ENCODE assay signal across 18 cellular contexts in the genomic region with DNA sequence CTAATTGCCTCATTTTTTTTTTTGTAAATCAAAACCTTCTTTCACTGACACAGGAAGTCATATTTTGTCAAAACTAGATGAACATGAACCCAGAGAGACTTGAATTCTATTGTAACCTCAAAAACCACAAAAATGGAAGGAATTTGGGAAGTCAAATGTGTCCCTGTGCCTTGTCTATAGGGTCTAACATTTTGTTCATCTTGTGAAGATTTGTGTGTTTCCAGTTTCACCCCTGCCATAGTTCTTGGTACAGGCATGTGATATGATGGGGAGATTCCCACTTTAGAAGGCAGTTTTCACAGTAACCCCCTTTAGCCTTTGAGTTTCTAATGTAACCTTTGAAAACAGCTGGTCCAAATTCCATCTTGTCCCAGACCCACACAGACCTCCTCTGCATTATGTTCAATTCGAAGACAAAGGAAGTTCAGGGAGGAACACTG.
DNase-seq lines count a peak whose midpoint lies in the region; ATAC-seq, FAIRE-seq and TF ChIP-seq lines count a peak whose summit lies in the region.
"Had no signal": no experiment of that assay in that cellular context is flagged by ENCODE, and none has a peak within 500 bp of the region (broad histone marks: within the 10 kb centered on the region; RNA-seq: fewer than 3 reads in every experiment).

No MANE protein-coding gene starts in this region.

- H2AFZ ChIP-seq in astrocyte (ENCODE audit: low read depth, low read length) = peak overlapping the region; percentile 36

- H3K79me2 ChIP-seq in astrocyte (ENCODE audit: insufficient read depth, low read length) = no peaks in the 10 kb centered on the region

- no peak overlapping the region for H3K9ac ChIP-seq in astrocyte (ENCODE audit: low read length)

- peak; percentile 71 for FAIRE-seq in astrocyte (lab: Jason Lieb, UNC)

- H3K9me3 ChIP-seq in breast epithelium (no peaks in the 10 kb centered on the region), astrocyte (ENCODE audit: insufficient read depth, low read depth, low read length) (no peaks in the 10 kb centered on the region)
- H3K9me3 ChIP-seq: tibial nerve had no signal

- peaks cover 23% of the 10 kb centered on the region for H3K4me1 Mint-ChIP-seq in MCF 10A (ENCODE audit: insufficient read depth, unreplicated experiment)
- H3K4me1 Mint-ChIP-seq in astrocyte (ENCODE audit: low read depth, unreplicated experiment) = peaks cover 46% of the 10 kb centered on the region
- H3K4me1 Mint-ChIP-seq: activated CD8-positive, alpha-beta memory T cell treated with anti-CD3 and anti-CD28 coated beads, Interleukin-2, amount 10 ng/mL, durations not matched to agents 7 days and 5 days; IgD-negative memory B cell had no signal

- H3K27ac Mint-ChIP-seq in MCF 10A (ENCODE audit: low read depth, unreplicated experiment) (peak overlapping the region; percentile 72), astrocyte (ENCODE audit: unreplicated experiment) (peak overlapping the region; percentile 82)
- H3K27ac Mint-ChIP-seq: activated CD8-positive, alpha-beta memory T cell treated with anti-CD3 and anti-CD28 coated beads, Interleukin-2, amount 10 ng/mL, durations not matched to agents 7 days and 5 days; IgD-negative memory B cell had no signal

- H3K4me3 ChIP-seq in breast epithelium (no peak overlapping the region), astrocyte (ENCODE audit: insufficient read depth, low read depth, low read length) (no peak overlapping the region)
- H3K4me3 ChIP-seq: left lung, tibial nerve had no signal

- TF ChIP-seq POLR2A in breast epithelium (IDR thresholded peaks at IDR 0.05) = no peak

- no peak overlapping the region for H3K4me3 Mint-ChIP-seq in MCF 10A (ENCODE audit: unreplicated experiment)
- H3K4me3 Mint-ChIP-seq in astrocyte (ENCODE audit: unreplicated experiment) = no peak overlapping the region
- H3K4me3 Mint-ChIP-seq: activated CD8-positive, alpha-beta memory T cell treated with anti-CD3 and anti-CD28 coated beads, Interleukin-2, amount 10 ng/mL, durations not matched to agents 7 days and 5 days; IgD-negative memory B cell had no signal

- POLR2A ChIA-PET in MCF 10A (lab: Yijun Ruan, JAX) = no interaction called here

- intact Hi-C loops in MCF 10A (cut with micrococcal nuclease) (no loop called here), breast epithelium (cut with DNase I; ENCODE audit: low total_unique reads) (no loop called here)

- TF ChIP-seq CTCF in MCF 10A (IDR thresholded peaks at IDR 0.05; ENCODE audit: unreplicated experiment) = no peak
- TF ChIP-seq CTCF in breast epithelium (IDR thresholded peaks at IDR 0.05) = no peak
- no peak for TF ChIP-seq CTCF in astrocyte (IDR thresholded peaks at IDR 0.05; ENCODE audit: insufficient read depth, low read depth, low read length)

- H3K27me3 Mint-ChIP-seq in MCF 10A (ENCODE audit: insufficient read depth, unreplicated experiment) (no peaks in the 10 kb centered on the region), astrocyte (ENCODE audit: low read depth, unreplicated experiment) (no peaks in the 10 kb centered on the region)
- H3K27me3 Mint-ChIP-seq: activated CD8-positive, alpha-beta memory T cell treated with anti-CD3 and anti-CD28 coated beads, Interleukin-2, amount 10 ng/mL, durations not matched to agents 7 days and 5 days; IgD-negative memory B cell had no signal

- peak overlapping the region in 1 of 2 donors; percentile 16 for H3K27ac ChIP-seq in breast epithelium
- H3K27ac ChIP-seq in astrocyte (ENCODE audit: low read depth, low read length) = no peak overlapping the region
- H3K27ac ChIP-seq: 22Rv1, left lung, VCaP had no signal

- CTCF ChIA-PET in MCF 10A (lab: Yijun Ruan, JAX) = interaction anchor here (1.2 kb wide), 1 partner anchor 23 kb away, joined by 4 read pairs; no protein-coding TSS in a partner anchor

- peak overlapping the region; percentile 68 for H3K4me2 ChIP-seq in astrocyte (ENCODE audit: low read length)

- H3K36me3 Mint-ChIP-seq in MCF 10A (ENCODE audit: insufficient read depth, unreplicated experiment) (no peaks in the 10 kb centered on the region), astrocyte (ENCODE audit: low read depth, unreplicated experiment) (no peaks in the 10 kb centered on the region)
- H3K36me3 Mint-ChIP-seq: activated CD8-positive, alpha-beta memory T cell treated with anti-CD3 and anti-CD28 coated beads, Interleukin-2, amount 10 ng/mL, durations not matched to agents 7 days and 5 days; IgD-negative memory B cell had no signal

- H3K27me3 ChIP-seq in breast epithelium (no peaks in the 10 kb centered on the region), astrocyte (ENCODE audit: insufficient read depth, low read length) (no peaks in the 10 kb centered on the region)
- H3K27me3 ChIP-seq: left lung, tibial nerve had no signal

- H3K9me3 Mint-ChIP-seq in MCF 10A (ENCODE audit: unreplicated experiment) (no peaks in the 10 kb centered on the region), astrocyte (ENCODE audit: unreplicated experiment) (no peaks in the 10 kb centered on the region)

- no peaks in the 10 kb centered on the region for H3K4me1 ChIP-seq in breast epithelium
- H3K4me1 ChIP-seq in astrocyte (ENCODE audit: insufficient read depth, low read length) = peaks cover 15% of the 10 kb centered on the region

- DNase-seq in MCF 10A (ENCODE audit: unreplicated experiment) (peak; percentile 4), breast epithelium (ENCODE audit: low spot score in 2 of 2) (no peak), astrocyte (ENCODE audit: low read depth) (peak; percentile 72), glomerular visceral epithelial cell (ENCODE audit: extremely low spot score) (peak; percentile 68), iPS-NIHi11 (ENCODE audit: low spot score) (no peak), LoVo (ENCODE audit: low spot score) (no peak)
- DNase-seq: activated CD8-positive, alpha-beta memory T cell treated with anti-CD3 and anti-CD28 coated beads, Interleukin-2, amount 10 ng/mL, durations not matched to agents 7 days and 5 days; activated naive CD4-positive, alpha-beta T cell treated with Interleukin-2 at 50 U/mL for 16 hours; left lung; NCI-H1105 treated with DMSO at 0.1 percent for 48 hours; NCI-H345; stimulated activated CD4-positive, alpha-beta T cell treated with anti-CD3 and anti-CD28 coated beads, Interleukin-2, amount 100 ng/mL, for 48 hours had no signal

- BruUV-seq in MCF 10A (replicated peaks; lab: Mats Ljungman, UMichigan) = no TSS peak

- H3K36me3 ChIP-seq in breast epithelium (no peaks in the 10 kb centered on the region), astrocyte (ENCODE audit: insufficient read depth, low read length) (no peaks in the 10 kb centered on the region)
- H3K36me3 ChIP-seq: left lung had no signal

- no peak for ATAC-seq in HG03280 (IDR thresholded peaks at IDR 0.05; ENCODE audit: unreplicated experiment)
- ATAC-seq in HG02678 (IDR thresholded peaks at IDR 0.05; ENCODE audit: unreplicated experiment) = no peak
- ATAC-seq: activated CD8-positive, alpha-beta memory T cell treated with anti-CD3 and anti-CD28 coated beads, Interleukin-2, amount 10 ng/mL, durations not matched to agents 7 days and 5 days; left lung had no signal

- no peaks in the 10 kb centered on the region for H4K20me1 ChIP-seq in astrocyte (ENCODE audit: insufficient read depth, low read length)

Comparison
In these comparisons a context has a peak if more than half of its experiments do, and no peak if none do; other contexts are left out.
1. DNase-seq: peak in MCF 10A (single experiment), astrocyte (single experiment) and glomerular visceral epithelial cell (single experiment); none in breast epithelium (0 of 2), iPS-NIHi11 (single experiment) and LoVo (single experiment).